Comparison of ENCODE assay signal across 19 cellular contexts in genomic region chr7:132081686-132082085, GRCh38.
DNase-seq lines count a peak whose midpoint lies in the region; ATAC-seq and TF ChIP-seq lines count a peak whose summit lies in the region.
"Had no signal": no experiment of that assay in that cellular context is flagged by ENCODE, and none has a peak within 500 bp of the region (broad histone marks: within the 10 kb centered on the region; RNA-seq: fewer than 3 reads in every experiment).

No MANE protein-coding gene starts in this region.

- intact Hi-C loops in esophagus squamous epithelium (cut with DNase I) = no loop called here
- intact Hi-C loops in uterus (cut with DNase I; ENCODE audit: low total_unique reads) = no loop called here

- H2AFZ ChIP-seq in neural progenitor cell (replicated peaks) = no peak overlapping the region

- ATAC-seq in GM18861 (IDR thresholded peaks at IDR 0.05; ENCODE audit: unreplicated experiment) = no peak
- ATAC-seq: A549; CD8-positive, alpha-beta T cell; GM12878; PC-3 had no signal

- H4K20me1 ChIP-seq in neural progenitor cell (ENCODE audit: low read depth) = no peaks in the 10 kb centered on the region

- no peak overlapping the region for H3K4me2 ChIP-seq in neural progenitor cell
- H3K4me2 ChIP-seq: A549 had no signal

- no peaks in the 10 kb centered on the region for H3K79me2 ChIP-seq in neural progenitor cell (ENCODE audit: low read depth)

- H3K4me1 ChIP-seq in esophagus squamous epithelium (peaks cover 0 to 30% (median 12%) of the 10 kb centered on the region in 3 donors), neural progenitor cell (peaks cover 12% of the 10 kb centered on the region), uterus (peaks cover 0 to 10% of the 10 kb centered on the region in 2 donors)
- H3K4me1 ChIP-seq: A549 had no signal

- H3K27ac Mint-ChIP-seq in neural progenitor cell = peak overlapping the region; percentile 93
- H3K27ac Mint-ChIP-seq: CD8-positive, alpha-beta T cell had no signal

- no peak overlapping the region for H3K4me3 Mint-ChIP-seq in neural progenitor cell
- H3K4me3 Mint-ChIP-seq: CD8-positive, alpha-beta T cell had no signal

- H3F3A ChIP-seq in neural progenitor cell (ENCODE audit: low read depth) = no peaks in the 10 kb centered on the region

- no peak overlapping the region for H3K9ac ChIP-seq in neural progenitor cell

- H3K27ac ChIP-seq in VCaP = peak overlapping the region; percentile 76
- peak overlapping the region; percentile 41 to 81 (median 63) for H3K27ac ChIP-seq in esophagus squamous epithelium
- no peak overlapping the region for H3K27ac ChIP-seq in neural progenitor cell
- peak overlapping the region; percentile 70 to 74 for H3K27ac ChIP-seq in uterus
- H3K27ac ChIP-seq: A549 had no signal

- H3K4me1 Mint-ChIP-seq in neural progenitor cell = peaks cover 31% of the 10 kb centered on the region

- no peak for DNase-seq in esophagus squamous epithelium (lab: John Stamatoyannopoulos, UW)
- no peak for DNase-seq in neural progenitor cell (ENCODE audit: low spot score)
- DNase-seq in uterus = no peak
- no peak for DNase-seq in SKM-1 treated with dmso at 0.1 percent for 144 hours (lab: John Stamatoyannopoulos, UW; ENCODE audit: unreplicated experiment)
- no peak for DNase-seq in stimulated activated CD4-positive, alpha-beta T cell treated with anti-CD3 and anti-CD28 coated beads, Interleukin-12 subunit alpha, Interleukin-12 subunit beta, amount 100 ng/mL, for 4 hours
- DNase-seq: CD8-positive, alpha-beta T cell; DMS 273 treated with DMSO at 0.1 percent for 48 hours; DMS79; EL; GDM1; KBM-7; NCI-H2029; NCI-H2227 treated with DMSO at 0.1 percent for 48 hours; NCI-H774; PC-3 had no signal

- no peaks in the 10 kb centered on the region for H3K36me3 Mint-ChIP-seq in neural progenitor cell
- H3K36me3 Mint-ChIP-seq: CD8-positive, alpha-beta T cell had no signal

- H3K4me3 ChIP-seq in esophagus squamous epithelium (no peak overlapping the region), neural progenitor cell (no peak overlapping the region), uterus (no peak overlapping the region)
- H3K4me3 ChIP-seq: A549, GM12878 had no signal

- TF ChIP-seq CTCF in VCaP (conservative IDR thresholded peaks at IDR 0.05) (no peak), esophagus squamous epithelium (IDR thresholded peaks at IDR 0.05) (no peak), neural progenitor cell (IDR thresholded peaks at IDR 0.05) (no peak), uterus (IDR thresholded peaks at IDR 0.05) (no peak)

- TF ChIP-seq POLR2A in esophagus squamous epithelium (IDR thresholded peaks at IDR 0.05) (no peak), uterus (IDR thresholded peaks at IDR 0.05) (no peak)

- H3K27me3 Mint-ChIP-seq in neural progenitor cell (ENCODE audit: insufficient read depth, low read depth) = peaks cover 9% of the 10 kb centered on the region

- peaks cover 0 to 26% (median 0%) of the 10 kb centered on the region in 4 donors for H3K27me3 ChIP-seq in esophagus squamous epithelium
- no peaks in the 10 kb centered on the region for H3K27me3 ChIP-seq in neural progenitor cell
- no peaks in the 10 kb centered on the region for H3K27me3 ChIP-seq in uterus

- H3K9me3 Mint-ChIP-seq in neural progenitor cell = no peaks in the 10 kb centered on the region
- H3K9me3 Mint-ChIP-seq: CD8-positive, alpha-beta T cell had no signal

- H3K9me3 ChIP-seq in esophagus squamous epithelium = no peaks in the 10 kb centered on the region
- no peaks in the 10 kb centered on the region for H3K9me3 ChIP-seq in neural progenitor cell (ENCODE audit: low read depth)
- H3K9me3 ChIP-seq in uterus = no peaks in the 10 kb centered on the region
- H3K9me3 ChIP-seq: A549 had no signal

- H3K36me3 ChIP-seq in esophagus squamous epithelium (no peaks in the 10 kb centered on the region), neural progenitor cell (no peaks in the 10 kb centered on the region), uterus (no peaks in the 10 kb centered on the region)

- 64 to 67% methylated on average over 1 to 2 of the region's 2 CpGs for WGBS in esophagus squamous epithelium, 2 donors
